Comparison of ENCODE assay signal across 25 cellular contexts in genomic region chr1:102941364-102941947, GRCh38.
DNase-seq lines count a peak whose midpoint lies in the region; ATAC-seq and TF ChIP-seq lines count a peak whose summit lies in the region.
"Had no signal": no experiment of that assay in that cellular context is flagged by ENCODE, and none has a peak within 500 bp of the region (broad histone marks: within the 10 kb centered on the region; RNA-seq: fewer than 3 reads in every experiment).

No MANE protein-coding gene starts in this region.

- H3K9me3 Mint-ChIP-seq in activated CD4-positive, alpha-beta T cell treated with anti-CD3 and anti-CD28 coated beads, Interleukin-2, amount 10 ng/mL, durations not matched to agents 7 days and 5 days, result no peaks in the 10 kb centered on the region
- H3K9me3 Mint-ChIP-seq: activated naive CD4-positive, alpha-beta T cell treated with anti-CD3 and anti-CD28 coated beads, Interleukin-2, amount 50 U/mL, for 24 hours; activated T-helper 1 cell treated with anti-CD3 and anti-CD28 coated beads, Interleukin-12 subunit alpha, Interleukin-12 subunit beta, Interleukin-2, Interleukin-4 antibody, amounts not matched to agents 30 ng/mL and 10 ng/mL and 1 ng/mL, durations not matched to agents 14 hours and 24 hours and 36 hours; stimulated activated naive B cell treated with anti-CD40 and anti-IgM and Interleukin-4, amounts not matched to agents 10 μg/mL and 1 μg/mL and 100 μg/mL, for 72 hours had no signal

- no peak for TF ChIP-seq CTCF in RWPE2 (IDR thresholded peaks at IDR 0.05; ENCODE audit: poor library complexity, severe bottlenecking)
- TF ChIP-seq CTCF in epithelial cell of esophagus (IDR thresholded peaks at IDR 0.05; ENCODE audit: insufficient read depth, low read depth, low read length, missing control alignments), result no peak

- no peak overlapping the region for H4K12ac ChIP-seq in trophoblast cell (ENCODE audit: low read depth, low read length)

- H3K4ac ChIP-seq in trophoblast cell (ENCODE audit: low read depth, low read length), result no peak overlapping the region

- no peaks in the 10 kb centered on the region for H3K9me3 ChIP-seq in RWPE2 (ENCODE audit: severe bottlenecking)
- no peaks in the 10 kb centered on the region for H3K9me3 ChIP-seq in trophoblast cell (ENCODE audit: insufficient read depth, low read depth, low read length)
- H3K9me3 ChIP-seq: testis had no signal

- H3K9ac ChIP-seq in trophoblast cell (ENCODE audit: low read length), result no peak overlapping the region

- no peaks in the 10 kb centered on the region for H3K27me3 Mint-ChIP-seq in activated CD4-positive, alpha-beta T cell treated with anti-CD3 and anti-CD28 coated beads, Interleukin-2, amount 10 ng/mL, durations not matched to agents 7 days and 5 days
- H3K27me3 Mint-ChIP-seq: activated naive CD4-positive, alpha-beta T cell treated with anti-CD3 and anti-CD28 coated beads, Interleukin-2, amount 50 U/mL, for 24 hours; naive thymus-derived CD4-positive, alpha-beta T cell; stimulated activated naive B cell treated with anti-CD40 and anti-IgM and Interleukin-4, amounts not matched to agents 10 μg/mL and 1 μg/mL and 100 μg/mL, for 72 hours had no signal

- H4K91ac ChIP-seq in trophoblast cell (ENCODE audit: low read depth, low read length), result no peak overlapping the region

- H3K4me3 ChIP-seq in RWPE2 (ENCODE audit: severe bottlenecking), result no peak overlapping the region
- no peak overlapping the region for H3K4me3 ChIP-seq in epithelial cell of esophagus (ENCODE audit: low read length)
- no peak overlapping the region for H3K4me3 ChIP-seq in trophoblast cell (ENCODE audit: low read depth, low read length)
- H3K4me3 ChIP-seq: smooth muscle cell, testis had no signal

- H3K27ac Mint-ChIP-seq in activated CD4-positive, alpha-beta T cell treated with anti-CD3 and anti-CD28 coated beads, Interleukin-2, amount 10 ng/mL, durations not matched to agents 7 days and 5 days, result no peak overlapping the region
- H3K27ac Mint-ChIP-seq: activated naive CD4-positive, alpha-beta T cell treated with anti-CD3 and anti-CD28 coated beads, Interleukin-2, amount 50 U/mL, for 24 hours; activated T-helper 1 cell treated with anti-CD3 and anti-CD28 coated beads, Interleukin-12 subunit alpha, Interleukin-12 subunit beta, Interleukin-2, Interleukin-4 antibody, amounts not matched to agents 30 ng/mL and 10 ng/mL and 1 ng/mL, durations not matched to agents 14 hours and 24 hours and 36 hours; naive thymus-derived CD4-positive, alpha-beta T cell; stimulated activated naive B cell treated with anti-CD40 and anti-IgM and Interleukin-4, amounts not matched to agents 10 μg/mL and 1 μg/mL and 100 μg/mL, for 72 hours had no signal

- no peaks in the 10 kb centered on the region for H3K4me1 Mint-ChIP-seq in activated CD4-positive, alpha-beta T cell treated with anti-CD3 and anti-CD28 coated beads, Interleukin-2, amount 10 ng/mL, durations not matched to agents 7 days and 5 days
- H3K4me1 Mint-ChIP-seq: activated naive CD4-positive, alpha-beta T cell treated with anti-CD3 and anti-CD28 coated beads, Interleukin-2, amount 50 U/mL, for 24 hours; naive thymus-derived CD4-positive, alpha-beta T cell; stimulated activated naive B cell treated with anti-CD40 and anti-IgM and Interleukin-4, amounts not matched to agents 10 μg/mL and 1 μg/mL and 100 μg/mL, for 72 hours had no signal

- H3K27ac ChIP-seq in RWPE2 (ENCODE audit: poor library complexity, severe bottlenecking) (no peak overlapping the region), trophoblast cell (ENCODE audit: low read depth, low read length) (no peak overlapping the region)
- H3K27ac ChIP-seq: testis had no signal

- H3K79me2 ChIP-seq in trophoblast cell (ENCODE audit: control insufficient read depth, insufficient read depth, low read length, poor library complexity), result no peaks in the 10 kb centered on the region

- no peak overlapping the region for H3K18ac ChIP-seq in trophoblast cell (ENCODE audit: low read length)

- CTCF ChIA-PET in activated CD4-positive, alpha-beta T cell treated with anti-CD3 and anti-CD28 coated beads, Interleukin-2, amount 10 ng/mL, durations not matched to agents 7 days and 5 days (lab: Charles Lee), result no interaction called here

- H3K36me3 ChIP-seq in RWPE2 (ENCODE audit: low read depth) (no peaks in the 10 kb centered on the region), trophoblast cell (ENCODE audit: control insufficient read depth in 1 of 2, insufficient read depth in 2 of 2, low read length in 2 of 2) (peaks cover 1% of the 10 kb centered on the region in 2 experiments)

- DNase-seq in ELR (ENCODE audit: low read depth), result peak; percentile 40
- no peak for DNase-seq in RWPE2 (ENCODE audit: low spot score)
- DNase-seq in epithelial cell of esophagus (ENCODE audit: low read depth), result peak; percentile 71
- DNase-seq in trophoblast cell, result peak; percentile 87 to 97
- no peak for DNase-seq in activated CD4-positive, alpha-beta T cell treated with anti-CD3 and anti-CD28 coated beads, Interleukin-2, amount 10 ng/mL, durations not matched to agents 7 days and 5 days
- DNase-seq: activated CD4-positive, alpha-beta T cell treated with anti-CD3 and anti-CD28 coated beads for 4 hours; aorta; DND-41; effector CD8-positive, alpha-beta T cell; glutamatergic neuron; H7; MM.1S; naive thymus-derived CD4-positive, alpha-beta T cell; NCI-H1417 treated with DMSO at 0.1 percent for 48 hours; NCI-H524; retina; Right ventricle myocardium superior; stimulated activated CD4-positive, alpha-beta T cell treated with anti-CD3 and anti-CD28 coated beads, Interleukin-2, amount 100 ng/mL, for 48 hours; stimulated activated naive B cell treated with anti-CD40 and anti-IgM and Interleukin-4, amounts not matched to agents 10 μg/mL and 1 μg/mL and 100 μg/mL, for 72 hours; testis had no signal

- no peak overlapping the region for H2AK5ac ChIP-seq in trophoblast cell (ENCODE audit: low read length)

- no peak overlapping the region for H2AFZ ChIP-seq in trophoblast cell (ENCODE audit: insufficient read depth, low read length, poor library complexity)

- no peak overlapping the region for H3K14ac ChIP-seq in trophoblast cell (ENCODE audit: low read length)

- POLR2A ChIA-PET in activated CD4-positive, alpha-beta T cell treated with anti-CD3 and anti-CD28 coated beads, Interleukin-2, amount 10 ng/mL, durations not matched to agents 7 days and 5 days (lab: Charles Lee), result no interaction called here

- H3K23ac ChIP-seq in trophoblast cell (ENCODE audit: low read length), result no peak overlapping the region

- H2BK120ac ChIP-seq in trophoblast cell (ENCODE audit: insufficient read depth, low read length, poor library complexity), result no peak overlapping the region

- H3K4me1 ChIP-seq in RWPE2 (ENCODE audit: insufficient read depth, poor library complexity, severe bottlenecking) (peaks cover 7% of the 10 kb centered on the region), trophoblast cell (ENCODE audit: control insufficient read depth in 1 of 2, insufficient read depth in 2 of 2, low read length in 2 of 2) (no peaks in the 10 kb centered on the region)
- H3K4me1 ChIP-seq: testis had no signal

- H4K8ac ChIP-seq in trophoblast cell (ENCODE audit: low read depth, low read length), result no peak overlapping the region

- H3K4me2 ChIP-seq in trophoblast cell (ENCODE audit: low read length), result no peak overlapping the region
- H3K4me2 ChIP-seq: smooth muscle cell had no signal

- H3K4me3 Mint-ChIP-seq in activated CD4-positive, alpha-beta T cell treated with anti-CD3 and anti-CD28 coated beads, Interleukin-2, amount 10 ng/mL, durations not matched to agents 7 days and 5 days, result no peak overlapping the region
- H3K4me3 Mint-ChIP-seq: activated naive CD4-positive, alpha-beta T cell treated with anti-CD3 and anti-CD28 coated beads, Interleukin-2, amount 50 U/mL, for 24 hours; activated T-helper 1 cell treated with anti-CD3 and anti-CD28 coated beads, Interleukin-12 subunit alpha, Interleukin-12 subunit beta, Interleukin-2, Interleukin-4 antibody, amounts not matched to agents 30 ng/mL and 10 ng/mL and 1 ng/mL, durations not matched to agents 14 hours and 24 hours and 36 hours; naive thymus-derived CD4-positive, alpha-beta T cell; stimulated activated naive B cell treated with anti-CD40 and anti-IgM and Interleukin-4, amounts not matched to agents 10 μg/mL and 1 μg/mL and 100 μg/mL, for 72 hours had no signal

- H3K36me3 Mint-ChIP-seq in activated CD4-positive, alpha-beta T cell treated with anti-CD3 and anti-CD28 coated beads, Interleukin-2, amount 10 ng/mL, durations not matched to agents 7 days and 5 days (ENCODE audit: low read depth), result no peaks in the 10 kb centered on the region
- H3K36me3 Mint-ChIP-seq: activated naive CD4-positive, alpha-beta T cell treated with anti-CD3 and anti-CD28 coated beads, Interleukin-2, amount 50 U/mL, for 24 hours; naive thymus-derived CD4-positive, alpha-beta T cell; stimulated activated naive B cell treated with anti-CD40 and anti-IgM and Interleukin-4, amounts not matched to agents 10 μg/mL and 1 μg/mL and 100 μg/mL, for 72 hours had no signal

- no peaks in the 10 kb centered on the region for H3K79me1 ChIP-seq in trophoblast cell (ENCODE audit: low read length)

- H3K27me3 ChIP-seq in RWPE2 (ENCODE audit: insufficient read depth, poor library complexity, severe bottlenecking) (no peaks in the 10 kb centered on the region), trophoblast cell (ENCODE audit: insufficient read depth, low read length) (no peaks in the 10 kb centered on the region)
- H3K27me3 ChIP-seq: testis had no signal

- no peak overlapping the region for H2BK5ac ChIP-seq in trophoblast cell (ENCODE audit: low read depth, low read length, poor library complexity)

- H2BK12ac ChIP-seq in trophoblast cell (ENCODE audit: low read length), result no peak overlapping the region

- peak; percentile 71 for ATAC-seq in RWPE2 (ENCODE audit: low read depth)
- ATAC-seq in GM18861 (IDR thresholded peaks at IDR 0.05; ENCODE audit: unreplicated experiment), result no peak
- ATAC-seq in HG03025 (IDR thresholded peaks at IDR 0.05; ENCODE audit: low FRiP score, unreplicated experiment), result no peak
- ATAC-seq: naive thymus-derived CD4-positive, alpha-beta T cell; stimulated activated naive B cell treated with anti-CD40 and anti-IgM and Interleukin-4, amounts not matched to agents 10 μg/mL and 1 μg/mL and 100 μg/mL, for 72 hours had no signal

Comparison
In these comparisons a context has a peak if more than half of its experiments do, and no peak if none do; other contexts are left out.
1. DNase-seq: peak in ELR (single experiment), epithelial cell of esophagus (single experiment) and trophoblast cell (2 of 2); none in RWPE2 (single experiment) and activated CD4-positive, alpha-beta T cell treated with anti-CD3 and anti-CD28 coated beads, Interleukin-2, amount 10 ng/mL, durations not matched to agents 7 days and 5 days (single experiment).